In genomic region chr1:101259744-101260148, GRCh38 we compare ENCODE assay signal across 8 cellular contexts. TPM values are rescaled to one million over a fixed set of nuclear protein-coding genes. Genes with fewer than 3 reads are reported as not detected.
DNase-seq lines count a peak whose midpoint lies in the region; ATAC-seq, FAIRE-seq and TF ChIP-seq lines count a peak whose summit lies in the region.

No MANE protein-coding gene starts in this region.

- POLR2A ChIA-PET in HepG2 (lab: Yijun Ruan, JAX), result no interaction called here

- H3K9ac ChIP-seq in HepG2 (ENCODE audit: insufficient read depth, low read depth, low read length), result no peak overlapping the region

- no peaks in the 10 kb centered on the region for H3K79me2 ChIP-seq in HepG2 (ENCODE audit: insufficient read depth, low read length)

- in situ Hi-C loops in KBM-7 (cut with MboI; ENCODE audit: low pct_unique_long_range_greater_than_20kb, low sequenced_read_pairs), result loop anchor here (25.0 kb wide), 1 partner anchor 322 kb away; no protein-coding TSS in a partner anchor
- in situ Hi-C loops in HepG2 (cut with HindIII; ENCODE audit: extremely low pct_ligation_motif_present, low pct_unique_long_range_greater_than_20kb), result no loop called here

- TF ChIP-seq EP300 in HepG2 (IDR thresholded peaks at IDR 0.05; ENCODE audit: low read depth in 2 of 2, low read length in 2 of 2), result no peak
- no peak for TF ChIP-seq EP300 in HepG2 (CRISPR knock-in tag; IDR thresholded peaks at IDR 0.05; ENCODE audit: borderline replicate concordance)

- no peaks in the 10 kb centered on the region for H4K20me1 ChIP-seq in HepG2 (ENCODE audit: insufficient read depth, low read length)

- TF ChIP-seq RAD21 in HepG2 (CRISPR knock-in tag; IDR thresholded peaks at IDR 0.05), result no peak

- FAIRE-seq in HepG2 (lab: Jason Lieb, UNC), result no peak

- DNase-seq in AG10803 (ENCODE audit: low read depth) (peak; percentile 73), KBM-7 (peak; percentile 37), HepG2 (ENCODE audit: low spot score) (no peak), superior temporal gyrus (ENCODE audit: extremely low spot score) (no peak), cerebellar nuclear complex (lab: John Stamatoyannopoulos, UW) (no peak), NCI-H2227 treated with DMSO at 0.1 percent for 48 hours (lab: John Stamatoyannopoulos, UW) (no peak)
- DNase-seq in activated naive CD8-positive, alpha-beta T cell treated with anti-CD3 and anti-CD28 coated beads, Interleukin-2, amount 50 U/mL, for 24 hours, result no peak

- H3K9me3 ChIP-seq in HepG2 (ENCODE audit: low read length), result no peaks in the 10 kb centered on the region

- H3K4me2 ChIP-seq in HepG2 (ENCODE audit: low read depth, low read length), result no peak overlapping the region

- H3K9me3 Mint-ChIP-seq in activated naive CD8-positive, alpha-beta T cell treated with anti-CD3 and anti-CD28 coated beads, Interleukin-2, amount 50 U/mL, for 24 hours, result no peaks in the 10 kb centered on the region

- peaks cover 34% of the 10 kb centered on the region for H3K4me1 ChIP-seq in HepG2 (ENCODE audit: insufficient read depth, low read length)

- CTCF ChIA-PET in HepG2 (lab: Yijun Ruan, JAX; ENCODE audit: low intra/inter-chr PET ratio, low total read pairs), result no interaction called here

- peak overlapping the region; percentile 54 for H3K27ac Mint-ChIP-seq in activated naive CD8-positive, alpha-beta T cell treated with anti-CD3 and anti-CD28 coated beads, Interleukin-2, amount 50 U/mL, for 24 hours

- H3K4me3 ChIP-seq in AG10803 (ENCODE audit: low read length) (no peak overlapping the region), HepG2 (replicated peaks in 1 of 3; ENCODE audit: insufficient read depth in 1 of 3, low read depth in 2 of 3, low read length in 3 of 3) (no peak overlapping the region)

- no peak overlapping the region for H3K4me3 Mint-ChIP-seq in activated naive CD8-positive, alpha-beta T cell treated with anti-CD3 and anti-CD28 coated beads, Interleukin-2, amount 50 U/mL, for 24 hours

- H3K36me3 Mint-ChIP-seq in activated naive CD8-positive, alpha-beta T cell treated with anti-CD3 and anti-CD28 coated beads, Interleukin-2, amount 50 U/mL, for 24 hours (ENCODE audit: low read depth), result no peaks in the 10 kb centered on the region

- H3K4me1 Mint-ChIP-seq in activated naive CD8-positive, alpha-beta T cell treated with anti-CD3 and anti-CD28 coated beads, Interleukin-2, amount 50 U/mL, for 24 hours, result peaks cover 71% of the 10 kb centered on the region

- H2AFZ ChIP-seq in HepG2 (ENCODE audit: low read length), result no peak overlapping the region

- no peak overlapping the region for H3K27ac ChIP-seq in HepG2 (ENCODE audit: extremely low read length, insufficient read depth, low read length)

- H3K27me3 Mint-ChIP-seq in activated naive CD8-positive, alpha-beta T cell treated with anti-CD3 and anti-CD28 coated beads, Interleukin-2, amount 50 U/mL, for 24 hours, result no peaks in the 10 kb centered on the region

- TF ChIP-seq CTCF in AG10803 (conservative IDR thresholded peaks at IDR 0.05; ENCODE audit: low read length) (no peak), HepG2 (CRISPR knock-in tag; IDR thresholded peaks at IDR 0.05) (no peak)

- H3K27me3 ChIP-seq in HepG2 (ENCODE audit: control insufficient read depth in 1 of 2, insufficient read depth in 2 of 2, low read length in 2 of 2), result no peaks in the 10 kb centered on the region

- H3K36me3 ChIP-seq in HepG2 (replicated peaks in 1 of 2; ENCODE audit: control insufficient read depth in 1 of 2, insufficient read depth in 2 of 2, low read length in 2 of 2), result no peaks in the 10 kb centered on the region

- ATAC-seq in activated naive CD8-positive, alpha-beta T cell treated with anti-CD3 and anti-CD28 coated beads, Interleukin-2, amount 50 U/mL, for 24 hours, result peak; percentile 57
- ATAC-seq in HepG2 (no peak), GM18511 (IDR thresholded peaks at IDR 0.05; ENCODE audit: unreplicated experiment) (no peak)

- intact Hi-C loops in HepG2 (cut with micrococcal nuclease; ENCODE audit: unreplicated experiment), result no loop called here

- no peak for TF ChIP-seq POLR2A in HepG2 (IDR thresholded peaks at IDR 0.05; ENCODE audit: insufficient read depth in 1 of 2, low read depth in 2 of 2, low read length in 2 of 2)

- no TSS peak for BruUV-seq in HepG2 (replicated peaks; lab: Mats Ljungman, UMichigan)

TF ChIP-seq in HepG2, 621 proteins besides CTCF, POLR2A, EP300 and RAD21:
- TF ChIP-seq SMC3 (IDR thresholded peaks at IDR 0.05; ENCODE audit: low read length) (no peak), IRX3 (CRISPR knock-in tag; IDR thresholded peaks at IDR 0.05; ENCODE audit: borderline replicate concordance, low read depth) (no peak), SP140L (CRISPR knock-in tag; IDR thresholded peaks at IDR 0.05; ENCODE audit: borderline replicate concordance) (no peak), MAFF (IDR thresholded peaks at IDR 0.05; ENCODE audit: low read depth, low read length) (peak; percentile 45; the same call in 1 of the 2 replicates), SOX6 (IDR thresholded peaks at IDR 0.05) (no peak), SOX6 (CRISPR knock-in tag; IDR thresholded peaks at IDR 0.05) (no peak), MAZ (IDR thresholded peaks at IDR 0.05; ENCODE audit: borderline replicate concordance, low read depth, low read length) (no peak), MAZ (CRISPR knock-in tag; IDR thresholded peaks at IDR 0.05; ENCODE audit: low read depth) (no peak), MAFK (conservative IDR thresholded peaks at IDR 0.05 in 1 of 2, IDR thresholded peaks at IDR 0.05 in 1 of 2; ENCODE audit: low read length in 2 of 2) (peak; percentile 47 to 61), ZNF331 (CRISPR knock-in tag; IDR thresholded peaks at IDR 0.05) (no peak)
- TF ChIP-seq, protein P1, sequence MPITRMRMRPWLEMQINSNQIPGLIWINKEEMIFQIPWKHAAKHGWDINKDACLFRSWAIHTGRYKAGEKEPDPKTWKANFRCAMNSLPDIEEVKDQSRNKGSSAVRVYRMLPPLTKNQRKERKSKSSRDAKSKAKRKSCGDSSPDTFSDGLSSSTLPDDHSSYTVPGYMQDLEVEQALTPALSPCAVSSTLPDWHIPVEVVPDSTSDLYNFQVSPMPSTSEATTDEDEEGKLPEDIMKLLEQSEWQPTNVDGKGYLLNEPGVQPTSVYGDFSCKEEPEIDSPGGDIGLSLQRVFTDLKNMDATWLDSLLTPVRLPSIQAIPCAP (CRISPR knock-in tag; IDR thresholded peaks at IDR 0.05; ENCODE audit: low read depth), result no peak

RNA-seq across cellular contexts. Expression of gene S1PR1, which starts 22.9 kb away (rescaled TPM):
- not detected in 2 replicates for total RNA-seq in HepG2 (2016; rRNA removed; fragmentation: Illumina TruSeq; extraction: Trizol)
- total RNA-seq in HepG2 (2016; cell fraction: cytosol; rRNA removed; fragmentation: Illumina TruSeq; extraction: Trizol; ENCODE audit: low read depth), result not detected in 2 replicates
- not detected in 2 replicates for total RNA-seq in HepG2 (2016; cell fraction: insoluble cytoplasmic fraction; rRNA removed; fragmentation: Illumina TruSeq; extraction: Trizol)
- not detected in 2 replicates for total RNA-seq in HepG2 (2016; cell fraction: membrane; rRNA removed; fragmentation: Illumina TruSeq; extraction: Trizol)
- total RNA-seq in HepG2 (2016; cell fraction: nucleus; rRNA removed; fragmentation: Illumina TruSeq; extraction: Trizol), result not detected in 2 replicates
- not detected in 2 replicates for polyA plus RNA-seq in HepG2 (2011; rRNA removed)
- not detected in 2 replicates for polyA plus RNA-seq in HepG2 (2011; cell fraction: cytosol; rRNA removed)
- polyA plus RNA-seq in HepG2 (2011; cell fraction: nucleus; rRNA removed), result not detected in 2 replicates
- polyA plus RNA-seq in HepG2 (2012), result not detected in 2 replicates
- polyA plus RNA-seq in HepG2 (2016; cell fraction: cytosol; fragmentation: Illumina TruSeq; extraction: Trizol; ENCODE audit: low read depth), result not detected in 2 replicates
- polyA plus RNA-seq in HepG2 (2016; cell fraction: insoluble cytoplasmic fraction; fragmentation: Illumina TruSeq; extraction: Trizol; ENCODE audit: low read depth), result not detected in 2 replicates
- not detected in 2 replicates for polyA plus RNA-seq in HepG2 (2016; cell fraction: membrane; fragmentation: Illumina TruSeq; extraction: Trizol; ENCODE audit: low read depth)
- not detected in 2 replicates for polyA plus RNA-seq in HepG2 (2016; cell fraction: nucleus; fragmentation: Illumina TruSeq; extraction: Trizol; ENCODE audit: insufficient read depth, low read depth)
- 0.33 TPM in 1 of 2 replicates, not detected in the other for polyA minus RNA-seq in HepG2 (2011; rRNA and poly(A)+ RNA removed; ENCODE audit: low replicate concordance)
- polyA minus RNA-seq in HepG2 (2011; cell fraction: cytosol; rRNA and poly(A)+ RNA removed), result not detected in 2 replicates
- polyA minus RNA-seq in HepG2 (2011; cell fraction: nucleus; rRNA and poly(A)+ RNA removed), result not detected in 2 replicates

Comparison
In these comparisons a context has a peak if more than half of its experiments do, and no peak if none do; other contexts are left out.
1. DNase-seq: peak in AG10803 (single experiment) and KBM-7 (single experiment); none in activated naive CD8-positive, alpha-beta T cell treated with anti-CD3 and anti-CD28 coated beads, Interleukin-2, amount 50 U/mL, for 24 hours (single experiment), HepG2 (single experiment), superior temporal gyrus (single experiment), cerebellar nuclear complex (0 of 2) and NCI-H2227 treated with DMSO at 0.1 percent for 48 hours (single experiment).